ENCODE assay signal across 1 cellular context in genomic region chr10:104220515-104220914, GRCh38.
TF ChIP-seq lines count a peak whose summit lies in the region.

No MANE protein-coding gene starts in this region.

TF ChIP-seq in HepG2, 621 proteins besides CTCF, POLR2A, EP300 and RAD21:
- TF ChIP-seq ZNF253 (CRISPR knock-in tag; IDR thresholded peaks at IDR 0.05; ENCODE audit: borderline replicate concordance) (no peak), HNF4A (CRISPR knock-in tag; IDR thresholded peaks at IDR 0.05) (peak; percentile 65; the same call in 1 of the 2 replicates), ZSCAN22 (CRISPR knock-in tag; IDR thresholded peaks at IDR 0.05) (peak; percentile 12; the same call in 1 of the 2 replicates), MED1 (CRISPR knock-in tag; IDR thresholded peaks at IDR 0.05) (no peak), PAXIP1 (CRISPR knock-in tag; conservative IDR thresholded peaks at IDR 0.05) (peak; percentile 33; the same call in 1 of the 2 replicates), TFE3 (CRISPR knock-in tag; IDR thresholded peaks at IDR 0.05) (no peak), RARA (CRISPR knock-in tag; IDR thresholded peaks at IDR 0.05) (peak; percentile 34; the same call in 1 of the 2 replicates)
